ENCODE assay signal across 15 cellular contexts in genomic region chr3:144053121-144053520, GRCh38.
DNase-seq lines count a peak whose midpoint lies in the region; ATAC-seq and TF ChIP-seq lines count a peak whose summit lies in the region.
"Had no signal": no experiment of that assay in that cellular context is flagged by ENCODE, and none has a peak within 500 bp of the region (broad histone marks: within the 10 kb centered on the region; RNA-seq: fewer than 3 reads in every experiment).

No MANE protein-coding gene starts in this region.

- H3K79me1 ChIP-seq in neuronal stem cell (ENCODE audit: low read depth, low read length), result no peaks in the 10 kb centered on the region

- no peak overlapping the region for H3K9ac ChIP-seq in neuronal stem cell (ENCODE audit: low read depth, low read length, poor library complexity)

- no peak overlapping the region for H3K4ac ChIP-seq in neuronal stem cell (ENCODE audit: low read length)

- H3K4me1 Mint-ChIP-seq in WTC11, result peaks cover 17% of the 10 kb centered on the region

- no CpG with 5 or more reads among the region's 1 CpG for WGBS in neuronal stem cell (ENCODE audit: extremely low coverage in 2 of 2, insufficient read length in 2 of 2, insufficient replicate concordance in 1 of 2), 2 donors

- no peak for TF ChIP-seq CTCF in AG04449 (IDR thresholded peaks at IDR 0.05; ENCODE audit: insufficient read depth, low read length, missing control alignments)
- no peak for TF ChIP-seq CTCF in fibroblast of the aortic adventitia (IDR thresholded peaks at IDR 0.05; ENCODE audit: insufficient read depth, low read length)
- TF ChIP-seq CTCF in WTC11 (IDR thresholded peaks at IDR 0.05), result no peak

- H3K4me2 ChIP-seq in neuronal stem cell (ENCODE audit: insufficient read depth, low read length, poor library complexity, severe bottlenecking), result no peak overlapping the region
- H3K4me2 ChIP-seq: PC-9 had no signal

- no peaks in the 10 kb centered on the region for H3K27me3 Mint-ChIP-seq in WTC11 (ENCODE audit: low read depth)

- no peak overlapping the region for H2AK5ac ChIP-seq in neuronal stem cell (ENCODE audit: low read depth, low read length)

- no peak overlapping the region for H2BK12ac ChIP-seq in neuronal stem cell (ENCODE audit: low read length)

- POLR2A ChIA-PET in AG04449 (lab: Yijun Ruan, JAX), result interaction anchor here (1.2 kb wide), 1 partner anchor 81 kb away, joined by 4 read pairs; the partner anchor contains the start of gene DIPK2A
- POLR2A ChIA-PET in WTC11 (lab: Charles Lee), result no interaction called here

- no peak overlapping the region for H2BK15ac ChIP-seq in neuronal stem cell (ENCODE audit: low read length)

- H2AFZ ChIP-seq in neuronal stem cell (ENCODE audit: low read length), result no peak overlapping the region
- H2AFZ ChIP-seq: PC-9 had no signal

- H4K91ac ChIP-seq in neuronal stem cell (ENCODE audit: low read depth, low read length, poor library complexity), result no peak overlapping the region

- DNase-seq in AG04449 (ENCODE audit: low read depth, low spot score) (peak; percentile 40), HPDE6-E6E7 (ENCODE audit: extremely low spot score) (peak; percentile 29), amniotic stem cell (lab: John Stamatoyannopoulos, UW) (peak; percentile 62), fibroblast of the aortic adventitia (ENCODE audit: low read depth) (peak; percentile 69), WTC11 (ENCODE audit: low spot score) (no peak), neuronal stem cell (ENCODE audit: low spot score) (no peak)
- DNase-seq: ACHN, esophagus squamous epithelium, NCI-H1417 treated with DMSO at 0.1 percent for 48 hours, NCI-H524, substantia nigra had no signal

- no peaks in the 10 kb centered on the region for H3K36me3 ChIP-seq in neuronal stem cell (replicated peaks in 1 of 2; ENCODE audit: control insufficient read depth in 2 of 2, insufficient read depth in 2 of 2, low read length in 2 of 2)
- H3K36me3 ChIP-seq: esophagus squamous epithelium had no signal

- no peak overlapping the region for H3K4me3 Mint-ChIP-seq in WTC11

- CTCF ChIA-PET in AG04449 (lab: Yijun Ruan, JAX) (no interaction called here), WTC11 (lab: Charles Lee) (no interaction called here)

- no peak overlapping the region for H3K23ac ChIP-seq in neuronal stem cell (ENCODE audit: low read depth, low read length, poor library complexity)

- no peak overlapping the region for H3K14ac ChIP-seq in neuronal stem cell (ENCODE audit: low read length)

- H3K18ac ChIP-seq in neuronal stem cell (ENCODE audit: low read length), result no peak overlapping the region

- H3K27me3 ChIP-seq in neuronal stem cell (ENCODE audit: control insufficient read depth in 3 of 3, insufficient read depth in 3 of 3, low read depth in 1 of 3, low read length in 3 of 3), result no peaks in the 10 kb centered on the region
- H3K27me3 ChIP-seq: esophagus squamous epithelium had no signal

- H3K4me3 ChIP-seq in AG04449 (ENCODE audit: low read depth, low read length), result no peak overlapping the region
- no peak overlapping the region for H3K4me3 ChIP-seq in fibroblast of the aortic adventitia (ENCODE audit: low read depth, low read length)
- no peak overlapping the region for H3K4me3 ChIP-seq in neuronal stem cell (ENCODE audit: low read length in 2 of 2)
- H3K4me3 ChIP-seq: esophagus squamous epithelium, PC-9 had no signal

- H2BK5ac ChIP-seq in neuronal stem cell (ENCODE audit: low read length), result no peak overlapping the region

- no peaks in the 10 kb centered on the region for H3K9me3 Mint-ChIP-seq in WTC11
- H3K9me3 Mint-ChIP-seq: activated naive CD4-positive, alpha-beta T cell treated with anti-CD3 and anti-CD28 coated beads, Interleukin-2, amount 50 U/mL, for 72 hours had no signal

- no peak overlapping the region for H4K8ac ChIP-seq in neuronal stem cell (ENCODE audit: low read depth, low read length)

- H3K27ac ChIP-seq in neuronal stem cell (replicated peaks; ENCODE audit: low read length), result no peak overlapping the region
- H3K27ac ChIP-seq: esophagus squamous epithelium, PC-9 had no signal

- no peaks in the 10 kb centered on the region for H3K36me3 Mint-ChIP-seq in WTC11
- H3K36me3 Mint-ChIP-seq: activated naive CD4-positive, alpha-beta T cell treated with anti-CD3 and anti-CD28 coated beads, Interleukin-2, amount 50 U/mL, for 72 hours had no signal

- H3K9me3 ChIP-seq in neuronal stem cell (replicated peaks in 1 of 2; ENCODE audit: control insufficient read depth in 2 of 2, insufficient read depth in 1 of 2, low read depth in 1 of 2, low read length in 2 of 2), result no peaks in the 10 kb centered on the region
- H3K9me3 ChIP-seq: esophagus squamous epithelium had no signal

- no peaks in the 10 kb centered on the region for H3K4me1 ChIP-seq in neuronal stem cell (ENCODE audit: control insufficient read depth in 2 of 2, insufficient read depth in 1 of 2, low read depth in 1 of 2, low read length in 2 of 2)

- H3K27ac Mint-ChIP-seq in WTC11, result no peak overlapping the region
- H3K27ac Mint-ChIP-seq: activated naive CD4-positive, alpha-beta T cell treated with anti-CD3 and anti-CD28 coated beads, Interleukin-2, amount 50 U/mL, for 72 hours had no signal

- H2BK120ac ChIP-seq in neuronal stem cell (ENCODE audit: low read depth, low read length), result no peak overlapping the region

- ATAC-seq in GM18870 (IDR thresholded peaks at IDR 0.05; ENCODE audit: unreplicated experiment) (no peak), WTC11 (no peak), GM19467 (IDR thresholded peaks at IDR 0.05; ENCODE audit: unreplicated experiment) (no peak)
- ATAC-seq: activated naive CD4-positive, alpha-beta T cell treated with anti-CD3 and anti-CD28 coated beads, Interleukin-2, amount 50 U/mL, for 72 hours had no signal

TF ChIP-seq in WTC11, 78 proteins besides CTCF, POLR2A, EP300 and RAD21:
- TF ChIP-seq PREB (CRISPR knock-in tag; IDR thresholded peaks at IDR 0.05; ENCODE audit: borderline replicate concordance), result no peak
- TF ChIP-seq FOXJ3 (CRISPR knock-in tag; IDR thresholded peaks at IDR 0.05; ENCODE audit: borderline replicate concordance), result no peak
- no peak for TF ChIP-seq TP53 (CRISPR knock-in tag; IDR thresholded peaks at IDR 0.05)
- no peak for TF ChIP-seq MYBL2 (CRISPR knock-in tag; IDR thresholded peaks at IDR 0.05)
- TF ChIP-seq RELA (CRISPR knock-in tag; IDR thresholded peaks at IDR 0.05; ENCODE audit: borderline replicate concordance), result no peak
- no peak for TF ChIP-seq ZNF671 (CRISPR knock-in tag; IDR thresholded peaks at IDR 0.05)
- no peak for TF ChIP-seq ERG (CRISPR knock-in tag; IDR thresholded peaks at IDR 0.05)
- no peak for TF ChIP-seq ZNF416 (CRISPR knock-in tag; IDR thresholded peaks at IDR 0.05)
- no peak for TF ChIP-seq ATF2 (CRISPR knock-in tag; IDR thresholded peaks at IDR 0.05; ENCODE audit: borderline replicate concordance, low read depth)
- no peak for TF ChIP-seq CREB1 (CRISPR knock-in tag; IDR thresholded peaks at IDR 0.05)
- TF ChIP-seq MAX (CRISPR knock-in tag; IDR thresholded peaks at IDR 0.05), result no peak
- no peak for TF ChIP-seq ZNF121 (CRISPR knock-in tag; IDR thresholded peaks at IDR 0.05)
- no peak for TF ChIP-seq FOXP1 (CRISPR knock-in tag; IDR thresholded peaks at IDR 0.05; ENCODE audit: borderline replicate concordance)
- TF ChIP-seq ESRRA (CRISPR knock-in tag; IDR thresholded peaks at IDR 0.05; ENCODE audit: borderline replicate concordance), result no peak
- TF ChIP-seq SMAD4 (CRISPR knock-in tag; IDR thresholded peaks at IDR 0.05), result no peak
TF ChIP-seq in WTC11: peak in this region for 0.

Comparison
In these comparisons a context has a peak if more than half of its experiments do, and no peak if none do; other contexts are left out.
1. DNase-seq: peak in AG04449 (single experiment), HPDE6-E6E7 (single experiment), amniotic stem cell (single experiment) and fibroblast of the aortic adventitia (single experiment); none in WTC11 (single experiment) and neuronal stem cell (single experiment).